ENCODE assay signal across 8 cellular contexts in genomic region chr7:98211221-98211675, GRCh38. TPM values are rescaled to one million over a fixed set of nuclear protein-coding genes. Genes with fewer than 3 reads are reported as not detected.
DNase-seq lines count a peak whose midpoint lies in the region; ATAC-seq lines count a peak whose summit lies in the region.

Gene BHLHA15 (plus strand): TSS chr7:98211439. CDS start chr7:98212310, 871 bp downstream.

- ATAC-seq in GM19351 (IDR thresholded peaks at IDR 0.05; ENCODE audit: unreplicated experiment) (peak; percentile 49), GM19463 (IDR thresholded peaks at IDR 0.05; ENCODE audit: unreplicated experiment) (no peak)

- H3K9ac ChIP-seq in duodenal mucosa (ENCODE audit: low read depth in 1 of 2, low read length in 2 of 2) (peak within 1 kb of the TSS; percentile 15 to 38), mucosa of rectum (ENCODE audit: low read depth in 1 of 2, low read length in 2 of 2) (peak within 1 kb of the TSS in 1 of 2 donors; percentile 51)

- H3K36me3 ChIP-seq in duodenal mucosa (ENCODE audit: control insufficient read depth in 1 of 2, insufficient read depth in 2 of 2, low read length in 2 of 2) = peaks cover 9 to 10% of the 10 kb centered on the region in 2 donors
- peaks cover 10 to 11% of the 10 kb centered on the region in 2 donors for H3K36me3 ChIP-seq in mucosa of rectum (ENCODE audit: control insufficient read depth in 2 of 2, insufficient read depth in 2 of 2, low read length in 2 of 2)

- DNase-seq in AG08396 (ENCODE audit: low spot score) = peak; percentile 66
- DNase-seq in RPMI7951 (ENCODE audit: low read depth) = peak; percentile 9
- DNase-seq in dermis blood vessel endothelial cell = no peak
- DNase-seq in middle frontal gyrus (ENCODE audit: extremely low spot score, low spot score) = no peak

- H3K27me3 ChIP-seq in duodenal mucosa (ENCODE audit: control insufficient read depth in 1 of 2, insufficient read depth in 2 of 2, low read length in 2 of 2) = no peaks in the 10 kb centered on the region
- H3K27me3 ChIP-seq in mucosa of rectum (ENCODE audit: control insufficient read depth in 2 of 2, insufficient read depth in 2 of 2, low read length in 2 of 2) = peaks cover 0 to 3% of the 10 kb centered on the region in 2 donors

- H3K4me1 ChIP-seq in duodenal mucosa (ENCODE audit: control insufficient read depth in 1 of 2, insufficient read depth in 2 of 2, low read length in 2 of 2) (peaks cover 3 to 4% of the 10 kb centered on the region in 2 donors), mucosa of rectum (ENCODE audit: control insufficient read depth in 2 of 2, insufficient read depth in 2 of 2, low read length in 2 of 2) (peaks cover 0 to 4% of the 10 kb centered on the region in 2 donors)

- H3K9me3 ChIP-seq in duodenal mucosa (ENCODE audit: control insufficient read depth in 1 of 2, low read length in 2 of 2) (no peaks in the 10 kb centered on the region), mucosa of rectum (ENCODE audit: control insufficient read depth in 2 of 2, low read length in 2 of 2) (no peaks in the 10 kb centered on the region)

- H3K4me3 ChIP-seq in duodenal mucosa (ENCODE audit: low read depth in 1 of 2, low read length in 2 of 2) (peak within 1 kb of the TSS; percentile 44 to 65), mucosa of rectum (ENCODE audit: low read length in 2 of 2) (peak within 1 kb of the TSS; percentile 52 to 57)

- no peak within 1 kb of the TSS for H3K27ac ChIP-seq in duodenal mucosa (ENCODE audit: low read depth, low read length)
- H3K27ac ChIP-seq in mucosa of rectum (ENCODE audit: low read depth in 2 of 2, low read length in 2 of 2) = peak within 1 kb of the TSS; percentile 15 to 48

RNA-seq across cellular contexts. Expression of gene BHLHA15, which starts in this region (rescaled TPM):
- 0.36 TPM in 1 of 2 replicates, not detected in the other for total RNA-seq in RPMI7951 (2014; rRNA removed; shearing (Covaris generic))
- total RNA-seq in dermis blood vessel endothelial cell = 0.17 and 3.4 TPM in 2 replicates

Comparison
In these comparisons a context has a peak if more than half of its experiments do, and no peak if none do; other contexts are left out.
1. Peak in DNase-seq in RPMI7951; RNA of the gene not detected or under 1 TPM.